In the genomic region with DNA sequence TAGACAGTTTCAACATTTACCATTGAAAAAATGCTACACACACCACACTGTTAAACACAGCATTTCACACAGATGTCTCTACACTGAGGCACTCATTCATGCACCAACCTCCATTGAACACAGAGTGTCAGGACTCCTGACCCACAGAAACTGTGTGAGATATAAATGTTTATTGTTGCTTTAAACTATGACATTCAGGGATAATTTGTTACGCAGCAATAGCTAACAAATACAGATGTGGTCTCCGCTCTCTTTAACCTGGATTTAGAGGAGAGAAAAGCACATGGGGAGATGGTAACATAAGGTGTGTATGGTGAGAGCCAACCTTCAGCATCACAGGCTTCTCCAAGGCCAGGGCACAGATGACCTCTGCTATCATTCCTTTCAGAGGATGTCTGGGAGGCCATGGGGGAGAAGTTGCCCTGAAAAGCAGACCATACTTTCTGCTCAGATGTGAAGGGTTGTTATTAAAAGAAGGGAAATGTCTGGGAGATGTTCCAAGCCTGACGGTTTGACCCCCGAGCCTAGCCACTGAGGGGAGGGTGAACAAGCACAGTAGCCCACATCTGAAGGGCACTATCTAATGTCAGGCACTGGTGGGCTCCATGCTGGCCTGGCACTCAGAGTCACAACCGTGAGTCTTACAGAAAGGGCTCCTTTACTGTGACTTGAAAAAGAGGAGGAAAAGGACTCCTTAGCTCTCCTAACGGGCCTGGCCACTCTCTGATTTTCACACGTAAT, we compare ENCODE assay signal across 22 cellular contexts.
A peak's percentile ranks its signal among the peaks of the same experiment; 100 is the strongest.
DNase-seq lines count a peak whose midpoint lies in the region; ATAC-seq, FAIRE-seq and TF ChIP-seq lines count a peak whose summit lies in the region.
"Had no signal": no experiment of that assay in that cellular context is flagged by ENCODE, and none has a peak within 500 bp of the region (broad histone marks: within the 10 kb centered on the region; RNA-seq: fewer than 3 reads in every experiment).

No MANE protein-coding gene starts in this region.

- no peaks in the 10 kb centered on the region for H3K9me3 Mint-ChIP-seq in type B pancreatic cell
- H3K9me3 Mint-ChIP-seq: CD8-positive, alpha-beta memory T cell had no signal

- H3K27me3 Mint-ChIP-seq in type B pancreatic cell = peaks cover 8% of the 10 kb centered on the region
- H3K27me3 Mint-ChIP-seq: CD4-positive, CD25-positive, alpha-beta regulatory T cell had no signal

- POLR2A ChIA-PET in HEK293 (lab: Yijun Ruan, JAX) = no interaction called here
- POLR2A ChIA-PET in K562 (lab: Yijun Ruan, JAX) = no interaction called here

- H3K27ac Mint-ChIP-seq in type B pancreatic cell = no peak overlapping the region
- H3K27ac Mint-ChIP-seq: CD4-positive, CD25-positive, alpha-beta regulatory T cell; CD8-positive, alpha-beta memory T cell had no signal

- H2AFZ ChIP-seq in K562 (ENCODE audit: low read depth, low read length) = no peak overlapping the region
- H2AFZ ChIP-seq: GM23248 had no signal

- H3K4me3 Mint-ChIP-seq in type B pancreatic cell = no peak overlapping the region
- H3K4me3 Mint-ChIP-seq: CD4-positive, CD25-positive, alpha-beta regulatory T cell; CD8-positive, alpha-beta memory T cell had no signal

- FAIRE-seq in K562 (lab: Jason Lieb, UNC) = no peak
- FAIRE-seq: A204.1, GM12891 had no signal

- no peak for TF ChIP-seq POLR2A in K562 (conservative IDR thresholded peaks at IDR 0.05)

- H3K36me3 ChIP-seq in HEK293 (ENCODE audit: control insufficient read depth in 2 of 2, insufficient read depth in 1 of 2, low read length in 2 of 2) (no peaks in the 10 kb centered on the region), K562 (ENCODE audit: control insufficient read depth, insufficient read depth, low read length) (no peaks in the 10 kb centered on the region)
- H3K36me3 ChIP-seq: BE2C, HAP-1 had no signal

- no TSS peak for BruUV-seq in K562 (replicated peaks; lab: Mats Ljungman, UMichigan)

- no peaks in the 10 kb centered on the region for H3K79me2 ChIP-seq in K562 (ENCODE audit: control insufficient read depth, insufficient read depth, low read length)

- peaks cover 0 to 4% of the 10 kb centered on the region in 2 experiments; a peak in 3 of 5 replicates for H3K27me3 ChIP-seq in K562 (ENCODE audit: control insufficient read depth in 2 of 2, insufficient read depth in 2 of 2, low read length in 2 of 2)
- H3K27me3 ChIP-seq: BE2C had no signal

- H3K27ac ChIP-seq in HEK293 (ENCODE audit: extremely low read depth, low read depth, low read length) = no peak overlapping the region
- no peak overlapping the region for H3K27ac ChIP-seq in K562 (ENCODE audit: extremely low read depth, low read depth, low read length)
- H3K27ac ChIP-seq: GM23248 had no signal

- TF ChIP-seq RAD21 in K562 (CRISPR knock-in tag; conservative IDR thresholded peaks at IDR 0.05 in 1 of 2, IDR thresholded peaks at IDR 0.05 in 1 of 2) = no peak

- in situ Hi-C loops in K562 (cut with MboI) = no loop called here

- no peak for TF ChIP-seq CTCF in HEK293 (tag by site-specific recombination; IDR thresholded peaks at IDR 0.05)
- TF ChIP-seq CTCF in K562 (IDR thresholded peaks at IDR 0.05 in 2 of 3, conservative IDR thresholded peaks at IDR 0.05 in 1 of 3; ENCODE audit: insufficient read depth in 2 of 3, low read depth in 1 of 3, low read length in 3 of 3) = no peak
- no peak for TF ChIP-seq CTCF in type B pancreatic cell (conservative IDR thresholded peaks at IDR 0.05)

- H3K4me1 ChIP-seq in HEK293 (ENCODE audit: control insufficient read depth, insufficient read depth, low read length) = peaks cover under 1% of the 10 kb centered on the region; the same call in 1 of the 2 replicates
- peaks cover 6 to 11% of the 10 kb centered on the region in 2 experiments; a peak in 4 of 5 replicates for H3K4me1 ChIP-seq in K562 (replicated peaks in 1 of 2; ENCODE audit: control insufficient read depth in 2 of 2, insufficient read depth in 2 of 2, low read length in 2 of 2)

- DNase-seq in K562 (ENCODE audit: extremely low read depth in 1 of 4, low spot score in 3 of 4) = no peak
- DNase-seq in islet precursor cell = peak; percentile 5
- peak; percentile 27 for DNase-seq in type B pancreatic cell (ENCODE audit: extremely low spot score, unreplicated experiment)
- DNase-seq: ACHN; BE2C; C1 segment of cervical spinal cord; CD4-positive, CD25-positive, alpha-beta regulatory T cell; CD8-positive, alpha-beta memory T cell; COR-L47; DMS 273 treated with DMSO at 0.1 percent for 48 hours; DMS53; DND-41; EL; GM23248; IMR-90 had no signal

- TF ChIP-seq EP300 in K562 (IDR thresholded peaks at IDR 0.05; ENCODE audit: low read length) = no peak

- no peaks in the 10 kb centered on the region for H3K36me3 Mint-ChIP-seq in type B pancreatic cell
- H3K36me3 Mint-ChIP-seq: CD4-positive, CD25-positive, alpha-beta regulatory T cell; CD8-positive, alpha-beta memory T cell had no signal

- H3K9me3 ChIP-seq in HEK293 (ENCODE audit: control insufficient read depth, insufficient read depth, low read depth, low read length) (no peaks in the 10 kb centered on the region), K562 (replicated peaks; ENCODE audit: control insufficient read depth, insufficient read depth, low read depth, low read length) (no peaks in the 10 kb centered on the region; the same call in 1 of the 2 replicates)
- H3K9me3 ChIP-seq: BE2C, HAP-1 had no signal

- CTCF ChIA-PET in HEK293 (lab: Yijun Ruan, JAX) = interaction anchor here (0.6 kb wide), 1 partner anchor 12 kb away, joined by 6 read pairs; no protein-coding TSS in a partner anchor
- CTCF ChIA-PET in K562 (lab: Yijun Ruan, JAX; ENCODE audit: low intra/inter-chr PET ratio) = no interaction called here

- H3K9me1 ChIP-seq in K562 (ENCODE audit: control insufficient read depth, insufficient read depth, low read length) = no peaks in the 10 kb centered on the region

- peaks cover 27% of the 10 kb centered on the region for H3K4me1 Mint-ChIP-seq in type B pancreatic cell (ENCODE audit: unreplicated experiment)
- H3K4me1 Mint-ChIP-seq: CD4-positive, CD25-positive, alpha-beta regulatory T cell; CD8-positive, alpha-beta memory T cell had no signal

- ATAC-seq in K562 (no peak), GM18873 (IDR thresholded peaks at IDR 0.05; ENCODE audit: low FRiP score, unreplicated experiment) (no peak), HG02678 (IDR thresholded peaks at IDR 0.05; ENCODE audit: unreplicated experiment) (no peak), HG02973 (IDR thresholded peaks at IDR 0.05; ENCODE audit: unreplicated experiment) (no peak)

- WGBS in K562 (ENCODE audit: insufficient coverage, low coverage, missing lambda C conversion rate) = 27% methylated on average over 7 of the region's 7 CpGs

- no peak overlapping the region for H3K9ac ChIP-seq in K562 (ENCODE audit: insufficient read depth in 1 of 2, low read depth in 2 of 2, low read length in 2 of 2)
- H3K9ac ChIP-seq: GM23248 had no signal

- intact Hi-C loops in K562 (cut with micrococcal nuclease) = no loop called here

- no peak overlapping the region for H3K4me2 ChIP-seq in K562 (ENCODE audit: insufficient read depth, low read length)

- H3K4me3 ChIP-seq in HEK293 (ENCODE audit: low read depth, low read length) (no peak overlapping the region), K562 (no peak overlapping the region)
- H3K4me3 ChIP-seq: GM23248, HAP-1 had no signal

- peaks cover 5% of the 10 kb centered on the region; the same call in 1 of the 2 replicates for H4K20me1 ChIP-seq in K562 (replicated peaks; ENCODE audit: control insufficient read depth, insufficient read depth, low read length)

TF ChIP-seq in HEK293, 187 proteins besides CTCF, POLR2A, EP300 and RAD21:
- TF ChIP-seq KLF17 (tag by site-specific recombination; IDR thresholded peaks at IDR 0.05) (no peak), RBAK (tag by site-specific recombination; IDR thresholded peaks at IDR 0.05) (peak; percentile 92)
TF ChIP-seq in HEK293: peak in this region for 1.

TF ChIP-seq in K562, 482 proteins besides CTCF, POLR2A, EP300 and RAD21 (continues in another document):
- TF ChIP-seq, protein P1, sequence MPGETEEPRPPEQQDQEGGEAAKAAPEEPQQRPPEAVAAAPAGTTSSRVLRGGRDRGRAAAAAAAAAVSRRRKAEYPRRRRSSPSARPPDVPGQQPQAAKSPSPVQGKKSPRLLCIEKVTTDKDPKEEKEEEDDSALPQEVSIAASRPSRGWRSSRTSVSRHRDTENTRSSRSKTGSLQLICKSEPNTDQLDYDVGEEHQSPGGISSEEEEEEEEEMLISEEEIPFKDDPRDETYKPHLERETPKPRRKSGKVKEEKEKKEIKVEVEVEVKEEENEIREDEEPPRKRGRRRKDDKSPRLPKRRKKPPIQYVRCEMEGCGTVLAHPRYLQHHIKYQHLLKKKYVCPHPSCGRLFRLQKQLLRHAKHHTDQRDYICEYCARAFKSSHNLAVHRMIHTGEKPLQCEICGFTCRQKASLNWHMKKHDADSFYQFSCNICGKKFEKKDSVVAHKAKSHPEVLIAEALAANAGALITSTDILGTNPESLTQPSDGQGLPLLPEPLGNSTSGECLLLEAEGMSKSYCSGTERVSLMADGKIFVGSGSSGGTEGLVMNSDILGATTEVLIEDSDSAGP (CRISPR knock-in tag; IDR thresholded peaks at IDR 0.05) = no peak
- no peak for TF ChIP-seq POLR3G (IDR thresholded peaks at IDR 0.05; ENCODE audit: extremely low read depth, insufficient read length, insufficient replicate concordance)
- peak; percentile 34; the same call in 1 of the 2 replicates for TF ChIP-seq BCOR (IDR thresholded peaks at IDR 0.05)
- no peak for TF ChIP-seq KDM5B (IDR thresholded peaks at IDR 0.05; ENCODE audit: insufficient replicate concordance, low read depth, low read length)
- no peak for TF ChIP-seq HDAC3 (IDR thresholded peaks at IDR 0.05; ENCODE audit: borderline replicate concordance, partially characterized antibody)
- TF ChIP-seq CBX3 (IDR thresholded peaks at IDR 0.05; ENCODE audit: borderline replicate concordance in 1 of 2, low read length in 2 of 2) = 0 out of 3 replicates have a peak, but pooled peaks of 1 of the 2 experiments have one; percentile 36
- no peak for TF ChIP-seq ZKSCAN1 (IDR thresholded peaks at IDR 0.05; ENCODE audit: low read depth, low read length)

Comparison
In these comparisons a context has a peak if more than half of its experiments do, and no peak if none do; other contexts are left out.
1. DNase-seq: peak in islet precursor cell (single experiment) and type B pancreatic cell (single experiment); none in K562 (0 of 4).